In the genomic region with DNA sequence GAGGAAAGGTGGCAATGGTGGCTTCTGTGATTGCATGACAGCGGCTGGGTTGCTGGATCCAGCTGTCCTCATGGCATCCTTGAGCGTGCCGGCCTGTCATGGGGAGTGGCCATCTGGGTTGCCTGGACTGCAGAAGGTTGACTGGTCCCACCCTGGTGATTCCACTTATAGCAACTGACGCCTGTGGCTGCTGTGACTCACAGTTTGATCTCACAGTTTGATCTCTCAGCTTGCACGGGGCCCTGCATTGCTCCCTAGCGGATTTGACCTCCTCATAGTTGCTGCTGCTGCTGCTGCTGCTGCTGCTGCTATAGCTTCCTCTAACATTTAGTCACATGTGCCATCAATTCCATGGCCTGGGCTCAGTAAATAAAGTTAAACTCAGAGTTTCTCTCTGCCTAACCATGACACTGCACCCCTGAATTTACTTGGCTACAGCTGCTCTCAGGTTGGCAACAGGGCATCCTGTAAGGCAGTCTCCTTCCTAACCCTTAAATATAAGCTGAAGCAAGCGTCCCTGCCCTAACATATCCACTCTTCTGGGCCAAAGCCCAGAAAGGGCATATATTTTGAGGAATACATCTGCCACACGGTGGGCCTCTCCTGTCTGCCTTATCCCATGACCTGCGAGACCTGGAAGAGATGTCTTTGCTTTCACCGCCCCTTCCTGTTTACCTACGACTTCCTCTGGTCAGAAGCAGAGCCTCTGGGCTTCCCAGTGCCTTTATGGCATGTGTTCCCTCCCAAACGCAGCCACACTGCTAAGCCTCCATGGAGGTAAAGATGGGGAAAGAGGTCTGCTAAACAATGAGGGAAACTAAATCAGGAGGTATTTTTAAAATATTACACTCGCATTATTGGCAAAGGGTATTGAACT, we compare ENCODE assay signal across 2 cellular contexts.
A peak's percentile ranks its signal among the peaks of the same experiment; 100 is the strongest.
TF ChIP-seq lines count a peak whose summit lies in the region.

No MANE protein-coding gene starts in this region.

TF ChIP-seq in HepG2, 621 proteins besides CTCF, POLR2A, EP300 and RAD21:
- TF ChIP-seq MTF1 (CRISPR knock-in tag; IDR thresholded peaks at IDR 0.05), result no peak
- 0 out of 2 replicates have a peak, but pooled peaks have one; percentile 23 for TF ChIP-seq ZNF12 (CRISPR knock-in tag; IDR thresholded peaks at IDR 0.05)
- no peak for TF ChIP-seq ZNF136 (CRISPR knock-in tag; IDR thresholded peaks at IDR 0.05; ENCODE audit: low read depth)
- no peak for TF ChIP-seq ZBTB1 (CRISPR knock-in tag; IDR thresholded peaks at IDR 0.05; ENCODE audit: borderline replicate concordance)
- TF ChIP-seq GABPB1 (CRISPR knock-in tag; IDR thresholded peaks at IDR 0.05), result peak; percentile 72
- TF ChIP-seq, protein P1, sequence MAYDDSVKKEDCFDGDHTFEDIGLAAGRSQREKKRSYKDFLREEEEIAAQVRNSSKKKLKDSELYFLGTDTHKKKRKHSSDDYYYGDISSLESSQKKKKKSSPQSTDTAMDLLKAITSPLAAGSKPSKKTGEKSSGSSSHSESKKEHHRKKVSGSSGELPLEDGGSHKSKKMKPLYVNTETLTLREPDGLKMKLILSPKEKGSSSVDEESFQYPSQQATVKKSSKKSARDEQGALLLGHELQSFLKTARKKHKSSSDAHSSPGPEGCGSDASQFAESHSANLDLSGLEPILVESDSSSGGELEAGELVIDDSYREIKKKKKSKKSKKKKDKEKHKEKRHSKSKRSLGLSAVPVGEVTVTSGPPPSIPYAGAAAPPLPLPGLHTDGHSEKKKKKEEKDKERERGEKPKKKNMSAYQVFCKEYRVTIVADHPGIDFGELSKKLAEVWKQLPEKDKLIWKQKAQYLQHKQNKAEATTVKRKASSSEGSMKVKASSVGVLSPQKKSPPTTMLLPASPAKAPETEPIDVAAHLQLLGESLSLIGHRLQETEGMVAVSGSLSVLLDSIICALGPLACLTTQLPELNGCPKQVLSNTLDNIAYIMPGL (CRISPR knock-in tag; IDR thresholded peaks at IDR 0.05; ENCODE audit: borderline replicate concordance in 1 of 2, low read depth in 1 of 2), result no peak
- TF ChIP-seq PRPF4 (IDR thresholded peaks at IDR 0.05; ENCODE audit: low read depth, low read length, poor library complexity, severe bottlenecking), result no peak
- peak; percentile 93 for TF ChIP-seq NR2C2 (CRISPR knock-in tag; IDR thresholded peaks at IDR 0.05; ENCODE audit: borderline replicate concordance)
- no peak for TF ChIP-seq CEBPB (IDR thresholded peaks at IDR 0.05; ENCODE audit: borderline replicate concordance, low read depth, low read length)
- TF ChIP-seq ZNF350 (CRISPR knock-in tag; IDR thresholded peaks at IDR 0.05; ENCODE audit: borderline replicate concordance, low read depth), result 0 out of 2 replicates have a peak, but pooled peaks have one; percentile 30
- TF ChIP-seq SP5 (CRISPR knock-in tag; IDR thresholded peaks at IDR 0.05; ENCODE audit: borderline replicate concordance, low read depth), result peak; percentile 26; the same call in 1 of the 2 replicates
- 0 out of 2 replicates have a peak, but pooled peaks have one; percentile 27 for TF ChIP-seq SAP130 (CRISPR knock-in tag; IDR thresholded peaks at IDR 0.05; ENCODE audit: low read depth)
- TF ChIP-seq THAP11 (CRISPR knock-in tag; IDR thresholded peaks at IDR 0.05), result peak; percentile 40; the same call in 1 of the 2 replicates
- TF ChIP-seq GABPA (IDR thresholded peaks at IDR 0.05; ENCODE audit: low read depth, low read length), result peak; percentile 58
- peak; percentile 90 for TF ChIP-seq GABPA (CRISPR knock-in tag; IDR thresholded peaks at IDR 0.05; ENCODE audit: low read depth)
- no peak for TF ChIP-seq FOXP1 (IDR thresholded peaks at IDR 0.05)
- peak; percentile 22; the same call in 1 of the 2 replicates for TF ChIP-seq FOXP1 (CRISPR knock-in tag; IDR thresholded peaks at IDR 0.05)
- TF ChIP-seq SP1 (IDR thresholded peaks at IDR 0.05), result no peak
- 0 out of 2 replicates have a peak, but pooled peaks have one; percentile 14 for TF ChIP-seq SP1 (CRISPR knock-in tag; IDR thresholded peaks at IDR 0.05)
TF ChIP-seq in HepG2: peak in this region for 10.

TF ChIP-seq in WTC11, 78 proteins besides CTCF, POLR2A, EP300 and RAD21:
- TF ChIP-seq, protein P2, sequence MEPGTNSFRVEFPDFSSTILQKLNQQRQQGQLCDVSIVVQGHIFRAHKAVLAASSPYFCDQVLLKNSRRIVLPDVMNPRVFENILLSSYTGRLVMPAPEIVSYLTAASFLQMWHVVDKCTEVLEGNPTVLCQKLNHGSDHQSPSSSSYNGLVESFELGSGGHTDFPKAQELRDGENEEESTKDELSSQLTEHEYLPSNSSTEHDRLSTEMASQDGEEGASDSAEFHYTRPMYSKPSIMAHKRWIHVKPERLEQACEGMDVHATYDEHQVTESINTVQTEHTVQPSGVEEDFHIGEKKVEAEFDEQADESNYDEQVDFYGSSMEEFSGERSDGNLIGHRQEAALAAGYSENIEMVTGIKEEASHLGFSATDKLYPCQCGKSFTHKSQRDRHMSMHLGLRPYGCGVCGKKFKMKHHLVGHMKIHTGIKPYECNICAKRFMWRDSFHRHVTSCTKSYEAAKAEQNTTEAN (CRISPR knock-in tag; IDR thresholded peaks at IDR 0.05), result no peak
- TF ChIP-seq, protein P3, sequence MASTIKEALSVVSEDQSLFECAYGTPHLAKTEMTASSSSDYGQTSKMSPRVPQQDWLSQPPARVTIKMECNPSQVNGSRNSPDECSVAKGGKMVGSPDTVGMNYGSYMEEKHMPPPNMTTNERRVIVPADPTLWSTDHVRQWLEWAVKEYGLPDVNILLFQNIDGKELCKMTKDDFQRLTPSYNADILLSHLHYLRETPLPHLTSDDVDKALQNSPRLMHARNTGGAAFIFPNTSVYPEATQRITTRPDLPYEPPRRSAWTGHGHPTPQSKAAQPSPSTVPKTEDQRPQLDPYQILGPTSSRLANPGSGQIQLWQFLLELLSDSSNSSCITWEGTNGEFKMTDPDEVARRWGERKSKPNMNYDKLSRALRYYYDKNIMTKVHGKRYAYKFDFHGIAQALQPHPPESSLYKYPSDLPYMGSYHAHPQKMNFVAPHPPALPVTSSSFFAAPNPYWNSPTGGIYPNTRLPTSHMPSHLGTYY (CRISPR knock-in tag; IDR thresholded peaks at IDR 0.05), result no peak
- TF ChIP-seq, protein P4, sequence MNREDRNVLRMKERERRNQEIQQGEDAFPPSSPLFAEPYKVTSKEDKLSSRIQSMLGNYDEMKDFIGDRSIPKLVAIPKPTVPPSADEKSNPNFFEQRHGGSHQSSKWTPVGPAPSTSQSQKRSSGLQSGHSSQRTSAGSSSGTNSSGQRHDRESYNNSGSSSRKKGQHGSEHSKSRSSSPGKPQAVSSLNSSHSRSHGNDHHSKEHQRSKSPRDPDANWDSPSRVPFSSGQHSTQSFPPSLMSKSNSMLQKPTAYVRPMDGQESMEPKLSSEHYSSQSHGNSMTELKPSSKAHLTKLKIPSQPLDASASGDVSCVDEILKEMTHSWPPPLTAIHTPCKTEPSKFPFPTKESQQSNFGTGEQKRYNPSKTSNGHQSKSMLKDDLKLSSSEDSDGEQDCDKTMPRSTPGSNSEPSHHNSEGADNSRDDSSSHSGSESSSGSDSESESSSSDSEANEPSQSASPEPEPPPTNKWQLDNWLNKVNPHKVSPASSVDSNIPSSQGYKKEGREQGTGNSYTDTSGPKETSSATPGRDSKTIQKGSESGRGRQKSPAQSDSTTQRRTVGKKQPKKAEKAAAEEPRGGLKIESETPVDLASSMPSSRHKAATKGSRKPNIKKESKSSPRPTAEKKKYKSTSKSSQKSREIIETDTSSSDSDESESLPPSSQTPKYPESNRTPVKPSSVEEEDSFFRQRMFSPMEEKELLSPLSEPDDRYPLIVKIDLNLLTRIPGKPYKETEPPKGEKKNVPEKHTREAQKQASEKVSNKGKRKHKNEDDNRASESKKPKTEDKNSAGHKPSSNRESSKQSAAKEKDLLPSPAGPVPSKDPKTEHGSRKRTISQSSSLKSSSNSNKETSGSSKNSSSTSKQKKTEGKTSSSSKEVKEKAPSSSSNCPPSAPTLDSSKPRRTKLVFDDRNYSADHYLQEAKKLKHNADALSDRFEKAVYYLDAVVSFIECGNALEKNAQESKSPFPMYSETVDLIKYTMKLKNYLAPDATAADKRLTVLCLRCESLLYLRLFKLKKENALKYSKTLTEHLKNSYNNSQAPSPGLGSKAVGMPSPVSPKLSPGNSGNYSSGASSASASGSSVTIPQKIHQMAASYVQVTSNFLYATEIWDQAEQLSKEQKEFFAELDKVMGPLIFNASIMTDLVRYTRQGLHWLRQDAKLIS (CRISPR knock-in tag; IDR thresholded peaks at IDR 0.05; ENCODE audit: borderline replicate concordance), result no peak
